Comparison of ENCODE assay signal across 8 cellular contexts in genomic region chr16:88037876-88038525, GRCh38.
DNase-seq lines count a peak whose midpoint lies in the region; ATAC-seq, FAIRE-seq and TF ChIP-seq lines count a peak whose summit lies in the region.
"Not testable (repeated sequence)": the region's sequence is repeated elsewhere in the genome, so short reads cannot be mapped to it uniquely, and the experiment has no call there.

No MANE protein-coding gene starts in this region.

- not testable (repeated sequence) for H3K4me2 ChIP-seq in GM23338; H9 (ENCODE audit: insufficient read depth, insufficient read length, low read length); neural progenitor cell

- not testable (repeated sequence) for FAIRE-seq in kidney (lab: Jason Lieb, UNC)

- not testable (repeated sequence) for H3K18ac ChIP-seq in H9 (ENCODE audit: insufficient read length, low read depth, low read length)

- not testable (repeated sequence) for H3K79me2 ChIP-seq in GM23338 (replicated peaks; ENCODE audit: insufficient read depth); H9 (ENCODE audit: insufficient read depth, low read length); neural progenitor cell (ENCODE audit: low read depth)

- H3F3A ChIP-seq in GM23338 (replicated peaks; ENCODE audit: low read depth); neural progenitor cell (ENCODE audit: low read depth): not testable (repeated sequence)

- TF ChIP-seq CTCF in GM23338 (conservative IDR thresholded peaks at IDR 0.05; ENCODE audit: low read depth in 2 of 2); H9 (conservative IDR thresholded peaks at IDR 0.05); chondrocyte (IDR thresholded peaks at IDR 0.05); kidney (IDR thresholded peaks at IDR 0.05; ENCODE audit: borderline replicate concordance, extremely low read depth, insufficient read depth); neural progenitor cell (IDR thresholded peaks at IDR 0.05); sigmoid colon (IDR thresholded peaks at IDR 0.05): not testable (repeated sequence)

- H4K91ac ChIP-seq in H9 (ENCODE audit: insufficient read length, low read depth, low read length): not testable (repeated sequence)

- not testable (repeated sequence) for H3K14ac ChIP-seq in H9 (ENCODE audit: insufficient read depth, low read length)

- H3K36me3 Mint-ChIP-seq in GM23338 (ENCODE audit: low read depth) (peaks cover 18% of the 10 kb centered on the region), H9 (ENCODE audit: insufficient read depth in 1 of 3, low read depth in 3 of 3) (peaks cover 24 to 44% (median 37%) of the 10 kb centered on the region in 3 experiments; a peak in 6 of 7 replicates), chondrocyte (ENCODE audit: low read depth) (peaks cover 27% of the 10 kb centered on the region), neural progenitor cell (peaks cover 16% of the 10 kb centered on the region)
- H3K36me3 Mint-ChIP-seq in stimulated activated memory B cell treated with anti-CD40 and anti-IgM and Interleukin-4, amounts not matched to agents 10 μg/mL and 1 μg/mL and 100 μg/mL, for 72 hours: peaks cover 61% of the 10 kb centered on the region

- not testable (repeated sequence) for H3K23ac ChIP-seq in H9 (ENCODE audit: insufficient read length, low read depth, low read length)

- H2BK12ac ChIP-seq in H9 (ENCODE audit: insufficient read length, low read depth, low read length): not testable (repeated sequence)

- ATAC-seq in GM23338: peak; percentile 68
- not testable (repeated sequence) for ATAC-seq in stimulated activated memory B cell treated with anti-CD40 and anti-IgM and Interleukin-4, amounts not matched to agents 10 μg/mL and 1 μg/mL and 100 μg/mL, for 72 hours

- H3K9ac ChIP-seq in H9 (ENCODE audit: extremely low read depth, insufficient read length, low read length); kidney (ENCODE audit: low read length in 2 of 2); neural progenitor cell: not testable (repeated sequence)

- not testable (repeated sequence) for H3K27ac Mint-ChIP-seq in GM23338; chondrocyte (ENCODE audit: unreplicated experiment)
- peak overlapping the region in 2 of 3 experiments; percentile 48 to 88; a peak in 3 of 7 replicates for H3K27ac Mint-ChIP-seq in H9
- H3K27ac Mint-ChIP-seq in neural progenitor cell: peak overlapping the region; percentile 38
- H3K27ac Mint-ChIP-seq in stimulated activated memory B cell treated with anti-CD40 and anti-IgM and Interleukin-4, amounts not matched to agents 10 μg/mL and 1 μg/mL and 100 μg/mL, for 72 hours: peak overlapping the region; percentile 30

- not testable (repeated sequence) for H3K9me3 ChIP-seq in H9 (ENCODE audit: control insufficient read depth, low read depth, low read length); kidney (ENCODE audit: control insufficient read depth in 1 of 2, low read length in 2 of 2); neural progenitor cell (ENCODE audit: low read depth); sigmoid colon

- H3K4me1 ChIP-seq in GM23338 (ENCODE audit: insufficient read depth); H9 (ENCODE audit: insufficient read depth, low read length); kidney (ENCODE audit: control insufficient read depth in 1 of 2, insufficient read depth in 1 of 2, low read depth in 1 of 2, low read length in 2 of 2); neural progenitor cell; sigmoid colon: not testable (repeated sequence)

- not testable (repeated sequence) for H2BK20ac ChIP-seq in H9 (ENCODE audit: low read depth, low read length, poor library complexity, severe bottlenecking)

- H3K27ac ChIP-seq in GM23338 (ENCODE audit: low read depth); H9 (ENCODE audit: insufficient read length, low read depth, low read length); kidney (ENCODE audit: low read depth in 2 of 2, low read length in 2 of 2); neural progenitor cell; sigmoid colon: not testable (repeated sequence)

- not testable (repeated sequence) for H2AFZ ChIP-seq in GM23338; H9 (ENCODE audit: low read length); neural progenitor cell (replicated peaks)

- H3K27me3 ChIP-seq in GM23338 (ENCODE audit: insufficient read depth); H9 (ENCODE audit: insufficient read depth, low read length); neural progenitor cell; sigmoid colon: not testable (repeated sequence)

- H3K9me3 Mint-ChIP-seq in GM23338; H9; chondrocyte (ENCODE audit: low read depth); neural progenitor cell; stimulated activated memory B cell treated with anti-CD40 and anti-IgM and Interleukin-4, amounts not matched to agents 10 μg/mL and 1 μg/mL and 100 μg/mL, for 72 hours: not testable (repeated sequence)

- H4K5ac ChIP-seq in H9 (ENCODE audit: insufficient read length, low read depth, low read length): not testable (repeated sequence)

- TF ChIP-seq POLR2A in sigmoid colon (IDR thresholded peaks at IDR 0.05): not testable (repeated sequence)

- no CpG with 5 or more reads among the region's 28 CpGs for WGBS in H9 (ENCODE audit: extremely low coverage, insufficient read length, low lambda C conversion rate)
- 93 to 95% methylated on average over 28 of the region's 28 CpGs for WGBS in sigmoid colon, 2 donors

- not testable (repeated sequence) for H2BK15ac ChIP-seq in H9 (ENCODE audit: low read depth, low read length)

- not testable (repeated sequence) for H3K4ac ChIP-seq in H9 (ENCODE audit: low read depth, low read length)

- not testable (repeated sequence) for H3K23me2 ChIP-seq in H9 (ENCODE audit: insufficient read length, low read depth, low read length, poor library complexity, severe bottlenecking)

- H3K4me3 Mint-ChIP-seq in GM23338; H9; chondrocyte (ENCODE audit: unreplicated experiment); neural progenitor cell; stimulated activated memory B cell treated with anti-CD40 and anti-IgM and Interleukin-4, amounts not matched to agents 10 μg/mL and 1 μg/mL and 100 μg/mL, for 72 hours: not testable (repeated sequence)

- not testable (repeated sequence) for H3K36me3 ChIP-seq in GM23338 (ENCODE audit: insufficient read depth); neural progenitor cell
- H3K36me3 ChIP-seq in kidney (ENCODE audit: control insufficient read depth in 1 of 2, insufficient read depth in 2 of 2, low read length in 2 of 2) (peaks cover 4 to 11% of the 10 kb centered on the region in 2 donors), sigmoid colon (peaks cover 0 to 40% (median 15%) of the 10 kb centered on the region in 4 donors)

- not testable (repeated sequence) for H4K8ac ChIP-seq in H9 (replicated peaks; ENCODE audit: insufficient read length, low read depth, low read length)

- not testable (repeated sequence) for H3K27me3 Mint-ChIP-seq in GM23338 (ENCODE audit: insufficient read depth, low read depth, poor library complexity); H9 (ENCODE audit: low read depth); chondrocyte (ENCODE audit: low read depth); stimulated activated memory B cell treated with anti-CD40 and anti-IgM and Interleukin-4, amounts not matched to agents 10 μg/mL and 1 μg/mL and 100 μg/mL, for 72 hours
- H3K27me3 Mint-ChIP-seq in neural progenitor cell (ENCODE audit: insufficient read depth, low read depth): peaks cover 10% of the 10 kb centered on the region

- DNase-seq in GM23338 (ENCODE audit: low spot score); H9; neural progenitor cell (ENCODE audit: low spot score): not testable (repeated sequence)
- DNase-seq in chondrocyte (ENCODE audit: low spot score): peak; percentile 60
- peak; percentile 48 for DNase-seq in kidney
- peak; percentile 51 for DNase-seq in posterior vena cava (ENCODE audit: low spot score)
- DNase-seq in sigmoid colon: peak; percentile 48

- not testable (repeated sequence) for H3K4me3 ChIP-seq in GM23338; kidney (ENCODE audit: low read length in 2 of 2); neural progenitor cell; sigmoid colon

- intact Hi-C loops in kidney (cut with DNase I); posterior vena cava (cut with DNase I); sigmoid colon (cut with DNase I): not testable (repeated sequence)

- not testable (repeated sequence) for TF ChIP-seq EP300 in sigmoid colon (IDR thresholded peaks at IDR 0.05)

- not testable (repeated sequence) for H3T11ph ChIP-seq in H9 (ENCODE audit: low read length)

- not testable (repeated sequence) for H4K20me1 ChIP-seq in GM23338 (replicated peaks; ENCODE audit: insufficient read depth); H9 (ENCODE audit: control insufficient read depth, insufficient read depth, insufficient read length); neural progenitor cell (ENCODE audit: low read depth)

- H3K9me2 ChIP-seq in GM23338 (ENCODE audit: insufficient read depth): not testable (repeated sequence)

- H3K4me1 Mint-ChIP-seq in GM23338: peaks cover 17% of the 10 kb centered on the region
- peaks cover 2 to 20% of the 10 kb centered on the region in 2 experiments; a peak in 3 of 4 replicates for H3K4me1 Mint-ChIP-seq in H9
- H3K4me1 Mint-ChIP-seq in chondrocyte (ENCODE audit: low read depth); neural progenitor cell: not testable (repeated sequence)
- H3K4me1 Mint-ChIP-seq in stimulated activated memory B cell treated with anti-CD40 and anti-IgM and Interleukin-4, amounts not matched to agents 10 μg/mL and 1 μg/mL and 100 μg/mL, for 72 hours: peaks cover 14% of the 10 kb centered on the region

- not testable (repeated sequence) for H3K79me1 ChIP-seq in H9 (ENCODE audit: insufficient read depth, low read depth, low read length, poor library complexity, severe bottlenecking)

- not testable (repeated sequence) for H2BK5ac ChIP-seq in H9 (ENCODE audit: insufficient read length, low read length)

- not testable (repeated sequence) for H2BK120ac ChIP-seq in H9 (ENCODE audit: low read depth, low read length, poor library complexity, severe bottlenecking)

- H2AK5ac ChIP-seq in H9 (ENCODE audit: insufficient read length, low read length): not testable (repeated sequence)

- not testable (repeated sequence) for H3K56ac ChIP-seq in H9 (ENCODE audit: insufficient read length, low read depth, low read length)
